Comparison of ENCODE assay signal across 8 cellular contexts in genomic region chr19:21358768-21359451, GRCh38. TPM values are rescaled to one million over a fixed set of nuclear protein-coding genes. Genes with fewer than 3 reads are reported as not detected.
DNase-seq lines count a peak whose midpoint lies in the region; ATAC-seq and TF ChIP-seq lines count a peak whose summit lies in the region.

Gene ZNF738 (plus strand): TSS chr19:21359000. CDS start chr19:21359141, 141 bp downstream.

- no peak within 1 kb of the TSS for H4K5ac ChIP-seq in mesendoderm (ENCODE audit: low read length)

- H3K79me1 ChIP-seq in mesendoderm (ENCODE audit: low read length): peaks cover 3% of the 10 kb centered on the region

- peak within 1 kb of the TSS; percentile 98 for H3K4me3 Mint-ChIP-seq in activated CD8-positive, alpha-beta memory T cell treated with anti-CD3 and anti-CD28 coated beads, Interleukin-2, amount 10 ng/mL, durations not matched to agents 7 days and 5 days
- H3K4me3 Mint-ChIP-seq in endodermal cell: peak within 1 kb of the TSS; percentile 99

- H3K23ac ChIP-seq in mesendoderm (ENCODE audit: low read length): peak within 1 kb of the TSS; percentile 66

- H3K9ac ChIP-seq in endodermal cell (ENCODE audit: extremely low read depth, low read length, poor library complexity, severe bottlenecking) (peak within 1 kb of the TSS; percentile 98), mesendoderm (ENCODE audit: low read length) (peak within 1 kb of the TSS; percentile 98)

- peak; percentile 97 for ATAC-seq in GM19395 (IDR thresholded peaks at IDR 0.05; ENCODE audit: unreplicated experiment)
- ATAC-seq in HG03558 (IDR thresholded peaks at IDR 0.05; ENCODE audit: extremely low read depth, unreplicated experiment): peak; percentile 87
- ATAC-seq in activated CD8-positive, alpha-beta memory T cell treated with anti-CD3 and anti-CD28 coated beads, Interleukin-2, amount 10 ng/mL, durations not matched to agents 7 days and 5 days: peak; percentile 98

- TF ChIP-seq CTCF in endodermal cell (conservative IDR thresholded peaks at IDR 0.05): no peak

- H3K27me3 Mint-ChIP-seq in activated CD8-positive, alpha-beta memory T cell treated with anti-CD3 and anti-CD28 coated beads, Interleukin-2, amount 10 ng/mL, durations not matched to agents 7 days and 5 days: no peaks in the 10 kb centered on the region
- no peaks in the 10 kb centered on the region for H3K27me3 Mint-ChIP-seq in endodermal cell (ENCODE audit: insufficient read depth)

- no peak within 1 kb of the TSS for H2BK120ac ChIP-seq in mesendoderm (ENCODE audit: low read depth, low read length)

- H3K36me3 ChIP-seq in endodermal cell (ENCODE audit: control insufficient read depth, insufficient read depth, low read length) (peaks cover 37% of the 10 kb centered on the region), mesendoderm (ENCODE audit: control insufficient read depth, insufficient read depth, low read length) (peaks cover 2% of the 10 kb centered on the region)

- peaks cover 11% of the 10 kb centered on the region for H3K9me3 Mint-ChIP-seq in activated CD8-positive, alpha-beta memory T cell treated with anti-CD3 and anti-CD28 coated beads, Interleukin-2, amount 10 ng/mL, durations not matched to agents 7 days and 5 days (ENCODE audit: low read depth)
- peaks cover 10% of the 10 kb centered on the region for H3K9me3 Mint-ChIP-seq in endodermal cell

- H3K56ac ChIP-seq in mesendoderm (ENCODE audit: low read length): peak within 1 kb of the TSS; percentile 96

- no peak within 1 kb of the TSS for H2BK15ac ChIP-seq in mesendoderm (replicated peaks; ENCODE audit: low read depth)

- no peaks in the 10 kb centered on the region for H3K4me1 ChIP-seq in endodermal cell (ENCODE audit: control insufficient read depth, insufficient read depth, low read length)
- H3K4me1 ChIP-seq in mesendoderm (ENCODE audit: control insufficient read depth, low read depth, low read length): no peaks in the 10 kb centered on the region

- 0% methylated on average over 9 to 36 of the region's 36 CpGs for WGBS in endodermal cell (ENCODE audit: insufficient coverage in 1 of 2, insufficient read length in 1 of 2), 2 experiments
- no CpG with 5 or more reads among the region's 36 CpGs for WGBS in mesendoderm (ENCODE audit: extremely low coverage, insufficient coverage, low lambda C conversion rate)

- H3K79me2 ChIP-seq in mesendoderm (ENCODE audit: control insufficient read depth, insufficient read depth, low read length): peaks cover 27% of the 10 kb centered on the region

- H2BK5ac ChIP-seq in mesendoderm (ENCODE audit: low read length): no peak within 1 kb of the TSS

- peak; percentile 90 for DNase-seq in CD1c-positive myeloid dendritic cell (ENCODE audit: extremely low spot score)
- DNase-seq in NCI-H82 treated with DMSO at 0.1 percent for 48 hours (lab: John Stamatoyannopoulos, UW; ENCODE audit: unreplicated experiment): peak; percentile 93
- DNase-seq in activated CD8-positive, alpha-beta memory T cell treated with anti-CD3 and anti-CD28 coated beads, Interleukin-2, amount 10 ng/mL, durations not matched to agents 7 days and 5 days: peak; percentile 94
- DNase-seq in endodermal cell: peak; percentile 98
- peak; percentile 99 for DNase-seq in mesendoderm
- DNase-seq in stimulated activated CD8-positive, alpha-beta memory T cell treated with anti-CD3 and anti-CD28 coated beads, Interleukin-12 subunit alpha, Interleukin-12 subunit beta, amount 100 ng/mL, for 4 hours (ENCODE audit: low read depth): peak; percentile 67

- H3K27ac Mint-ChIP-seq in activated CD8-positive, alpha-beta memory T cell treated with anti-CD3 and anti-CD28 coated beads, Interleukin-2, amount 10 ng/mL, durations not matched to agents 7 days and 5 days: peak within 1 kb of the TSS; percentile 99
- H3K27ac Mint-ChIP-seq in endodermal cell: peak within 1 kb of the TSS; percentile 100

- H3K36me3 Mint-ChIP-seq in activated CD8-positive, alpha-beta memory T cell treated with anti-CD3 and anti-CD28 coated beads, Interleukin-2, amount 10 ng/mL, durations not matched to agents 7 days and 5 days: peaks cover 47% of the 10 kb centered on the region
- H3K36me3 Mint-ChIP-seq in endodermal cell (ENCODE audit: low read depth): peaks cover 34% of the 10 kb centered on the region

- H3K27me3 ChIP-seq in endodermal cell (ENCODE audit: control insufficient read depth, insufficient read depth, low read length, poor library complexity, severe bottlenecking) (no peaks in the 10 kb centered on the region), mesendoderm (ENCODE audit: insufficient read depth, low read length, poor library complexity) (no peaks in the 10 kb centered on the region)

- peak within 1 kb of the TSS; percentile 73 for H3K4ac ChIP-seq in mesendoderm (ENCODE audit: low read depth, low read length)

- CTCF ChIA-PET in activated CD8-positive, alpha-beta memory T cell treated with anti-CD3 and anti-CD28 coated beads, Interleukin-2, amount 10 ng/mL, durations not matched to agents 7 days and 5 days (lab: Charles Lee): interaction anchor here (0.7 to 2.1 kb wide), 2 partner anchors 29 to 147 kb away, joined by 3 to 5 read pairs; partner anchors contain the start of gene ZNF429

- peak within 1 kb of the TSS; percentile 57 for H3K18ac ChIP-seq in mesendoderm (ENCODE audit: low read length)

- no peak within 1 kb of the TSS for H2AK5ac ChIP-seq in mesendoderm (ENCODE audit: low read length)

- peak within 1 kb of the TSS; percentile 83 for H4K8ac ChIP-seq in mesendoderm (ENCODE audit: low read depth, low read length)

- peak within 1 kb of the TSS; percentile 15 for H3K4me2 ChIP-seq in mesendoderm (ENCODE audit: low read length)

- peaks cover 34% of the 10 kb centered on the region for H3K9me3 ChIP-seq in endodermal cell (ENCODE audit: control insufficient read depth, low read length)

- peaks cover 10% of the 10 kb centered on the region for H3K4me1 Mint-ChIP-seq in activated CD8-positive, alpha-beta memory T cell treated with anti-CD3 and anti-CD28 coated beads, Interleukin-2, amount 10 ng/mL, durations not matched to agents 7 days and 5 days
- H3K4me1 Mint-ChIP-seq in endodermal cell: peaks cover 5% of the 10 kb centered on the region

- H3K27ac ChIP-seq in endodermal cell (ENCODE audit: low read depth, low read length) (peak within 1 kb of the TSS; percentile 99), mesendoderm (ENCODE audit: low read depth, low read length) (peak within 1 kb of the TSS; percentile 93)

- H3K4me3 ChIP-seq in endodermal cell (ENCODE audit: low read length) (peak within 1 kb of the TSS; percentile 95), mesendoderm (ENCODE audit: low read length) (peak within 1 kb of the TSS; percentile 97)

RNA-seq across cellular contexts. Expression of gene ZNF738, which starts in this region (rescaled TPM):
- total RNA-seq in activated CD8-positive, alpha-beta memory T cell treated with anti-CD3 and anti-CD28 coated beads, Interleukin-2, amount 10 ng/mL, durations not matched to agents 7 days and 5 days: 10 to 100 TPM; 12.6 to 13.2 TPM
- 10 to 100 TPM; 44.9 to 62.4 TPM for total RNA-seq in endodermal cell
- 85.4 TPM for polyA plus RNA-seq in endodermal cell (2013, experiment 1 of 2)
- polyA plus RNA-seq in endodermal cell (2013, experiment 2 of 2): 72.3 TPM
- 59.9 TPM for polyA plus RNA-seq in mesendoderm (2013, experiment 1 of 2)
- 61.6 TPM for polyA plus RNA-seq in mesendoderm (2013, experiment 2 of 2)

Comparison
In these comparisons a context has a peak if more than half of its experiments do, and no peak if none do; other contexts are left out.
1. Peak in every context shown above with its lines: DNase-seq, ATAC-seq, H3K4me3 ChIP-seq and H3K27ac ChIP-seq.